In genomic region chr2:160905862-160906261, GRCh38 we compare ENCODE assay signal across 30 cellular contexts.
"Had no signal": no experiment of that assay in that cellular context is flagged by ENCODE, and none has a peak within 500 bp of the region (broad histone marks: within the 10 kb centered on the region; RNA-seq: fewer than 3 reads in every experiment).

No MANE protein-coding gene starts in this region.

- H3K27ac ChIP-seq: adrenal gland, body of pancreas, colonic mucosa, epithelial cell of prostate, esophagus squamous epithelium had no signal

- H3K9me3 Mint-ChIP-seq: activated CD4-positive, alpha-beta memory T cell treated with anti-CD3 and anti-CD28 coated beads for 36 hours; activated CD4-positive, alpha-beta T cell treated with anti-CD3 and anti-CD28 coated beads, Interleukin-2, amount 10 ng/mL, durations not matched to agents 24 days and 14 days; activated naive CD4-positive, alpha-beta T cell treated with anti-CD3 and anti-CD28 coated beads for 36 hours; activated naive CD4-positive, alpha-beta T cell treated with anti-CD3 and anti-CD28 coated beads, Interleukin-2, amount 50 U/mL, for 24 hours; activated naive CD8-positive, alpha-beta T cell treated with anti-CD3 and anti-CD28 coated beads for 36 hours; activated naive CD8-positive, alpha-beta T cell treated with anti-CD3 and anti-CD28 coated beads, Interleukin-2, amount 50 U/mL, for 24 hours; activated T-helper 1 cell treated with anti-CD3 and anti-CD28 coated beads, Interleukin-12 subunit alpha, Interleukin-12 subunit beta, Interleukin-2, Interleukin-4 antibody, amounts not matched to agents 30 ng/mL and 10 ng/mL and 1 ng/mL, durations not matched to agents 14 hours and 24 hours and 36 hours; activated T-helper 2 cell treated with anti-CD3 and anti-CD28 coated beads, Interferon-gamma antibody, Interleukin-2, Interleukin-4, amounts not matched to agents 10 μg/mL and 5 μg/mL and 100 μg/mL, durations not matched to agents 14 hours and 24 hours and 36 hours had no signal

- ATAC-seq: activated CD4-positive, alpha-beta T cell treated with anti-CD3 and anti-CD28 coated beads for 36 hours; activated CD8-positive, alpha-beta memory T cell treated with anti-CD3 and anti-CD28 coated beads, Interleukin-2, amount 10 ng/mL, durations not matched to agents 7 days and 5 days; activated CD8-positive, alpha-beta T cell treated with anti-CD3 and anti-CD28 coated beads, Interleukin-2, amount 10 ng/mL, durations not matched to agents 7 days and 5 days; activated naive CD8-positive, alpha-beta T cell treated with anti-CD3 and anti-CD28 coated beads, Interleukin-2, amount 50 U/mL, for 24 hours; body of pancreas; gastroesophageal sphincter had no signal

- DNase-seq: activated CD4-positive, alpha-beta memory T cell treated with anti-CD3 and anti-CD28 coated beads for 36 hours; activated CD4-positive, alpha-beta T cell treated with anti-CD3 and anti-CD28 coated beads for 36 hours; activated CD4-positive, alpha-beta T cell treated with anti-CD3 and anti-CD28 coated beads, Interleukin-2, amount 10 ng/mL, durations not matched to agents 24 days and 14 days; activated CD4-positive, CD25-positive, alpha-beta regulatory T cell; activated CD4-positive, CD25-positive, alpha-beta regulatory T cell treated with anti-CD3 and anti-CD28 coated beads, Interleukin-2, amount 50 U/mL, for 72 hours; activated CD8-positive, alpha-beta memory T cell treated with anti-CD3 and anti-CD28 coated beads, Interleukin-2, amount 10 ng/mL, durations not matched to agents 7 days and 5 days; activated CD8-positive, alpha-beta memory T cell treated with anti-CD3 and anti-CD28 coated beads, Interleukin-2, amount 50 U/mL, for 4 hours; activated CD8-positive, alpha-beta T cell treated with anti-CD3 and anti-CD28 coated beads, Interleukin-2, amount 10 ng/mL, durations not matched to agents 7 days and 5 days; activated effector memory CD4-positive, alpha-beta T cell treated with anti-CD3 and anti-CD28 coated beads, Interleukin-2, amount 50 U/mL, for 16 hours; activated naive CD4-positive, alpha-beta T cell treated with anti-CD3 and anti-CD28 coated beads for 36 hours; activated naive CD8-positive, alpha-beta T cell treated with anti-CD3 and anti-CD28 coated beads for 36 hours; activated naive CD8-positive, alpha-beta T cell treated with anti-CD3 and anti-CD28 coated beads, Interleukin-2, amount 50 U/mL, for 24 hours; activated T-cell treated with anti-CD3 and anti-CD28 coated beads, Interleukin-2, amount 50 U/mL, for 1 hour; activated T-cell treated with anti-CD3 and anti-CD28 coated beads, Interleukin-2, amount 50 U/mL, for 48 hours; adrenal gland; amygdala; aorta; body of pancreas; central memory CD4-positive, alpha-beta T cell; cerebellar nuclear complex; colonic mucosa; effector CD8-positive, alpha-beta T cell; esophagus squamous epithelium; foreskin melanocyte; T-helper 2 cell had no signal

- H3K27me3 ChIP-seq: adrenal gland, body of pancreas, colonic mucosa, esophagus squamous epithelium, gastroesophageal sphincter had no signal

- H3K36me3 ChIP-seq: adrenal gland, colonic mucosa, esophagus squamous epithelium, gastroesophageal sphincter had no signal

- H3K36me3 Mint-ChIP-seq: activated CD4-positive, alpha-beta memory T cell treated with anti-CD3 and anti-CD28 coated beads for 36 hours; activated CD8-positive, alpha-beta memory T cell treated with anti-CD3 and anti-CD28 coated beads, Interleukin-2, amount 10 ng/mL, durations not matched to agents 7 days and 5 days; activated naive CD4-positive, alpha-beta T cell treated with anti-CD3 and anti-CD28 coated beads, Interleukin-2, amount 50 U/mL, for 24 hours; activated naive CD8-positive, alpha-beta T cell treated with anti-CD3 and anti-CD28 coated beads for 36 hours had no signal

- H3K27ac Mint-ChIP-seq: activated CD4-positive, alpha-beta memory T cell treated with anti-CD3 and anti-CD28 coated beads for 36 hours; activated CD4-positive, alpha-beta T cell treated with anti-CD3 and anti-CD28 coated beads for 36 hours; activated CD4-positive, alpha-beta T cell treated with anti-CD3 and anti-CD28 coated beads, Interleukin-2, amount 10 ng/mL, durations not matched to agents 24 days and 14 days; activated CD8-positive, alpha-beta memory T cell treated with anti-CD3 and anti-CD28 coated beads, Interleukin-2, amount 10 ng/mL, durations not matched to agents 7 days and 5 days; activated CD8-positive, alpha-beta T cell treated with anti-CD3 and anti-CD28 coated beads, Interleukin-2, amount 10 ng/mL, durations not matched to agents 7 days and 5 days; activated naive CD4-positive, alpha-beta T cell treated with anti-CD3 and anti-CD28 coated beads for 36 hours; activated naive CD4-positive, alpha-beta T cell treated with anti-CD3 and anti-CD28 coated beads, Interleukin-2, amount 50 U/mL, for 24 hours; activated naive CD8-positive, alpha-beta T cell treated with anti-CD3 and anti-CD28 coated beads for 36 hours; activated naive CD8-positive, alpha-beta T cell treated with anti-CD3 and anti-CD28 coated beads, Interleukin-2, amount 50 U/mL, for 24 hours; activated T-helper 1 cell treated with anti-CD3 and anti-CD28 coated beads, Interleukin-12 subunit alpha, Interleukin-12 subunit beta, Interleukin-2, Interleukin-4 antibody, amounts not matched to agents 30 ng/mL and 10 ng/mL and 1 ng/mL, durations not matched to agents 14 hours and 24 hours and 36 hours; activated T-helper 2 cell treated with anti-CD3 and anti-CD28 coated beads, Interferon-gamma antibody, Interleukin-2, Interleukin-4, amounts not matched to agents 10 μg/mL and 5 μg/mL and 100 μg/mL, durations not matched to agents 14 hours and 24 hours and 36 hours had no signal

- H3K4me3 Mint-ChIP-seq: activated CD4-positive, alpha-beta memory T cell treated with anti-CD3 and anti-CD28 coated beads for 36 hours; activated CD4-positive, alpha-beta T cell treated with anti-CD3 and anti-CD28 coated beads for 36 hours; activated CD4-positive, alpha-beta T cell treated with anti-CD3 and anti-CD28 coated beads, Interleukin-2, amount 10 ng/mL, durations not matched to agents 24 days and 14 days; activated CD8-positive, alpha-beta memory T cell treated with anti-CD3 and anti-CD28 coated beads, Interleukin-2, amount 10 ng/mL, durations not matched to agents 7 days and 5 days; activated CD8-positive, alpha-beta T cell treated with anti-CD3 and anti-CD28 coated beads, Interleukin-2, amount 10 ng/mL, durations not matched to agents 7 days and 5 days; activated naive CD4-positive, alpha-beta T cell treated with anti-CD3 and anti-CD28 coated beads for 36 hours; activated naive CD4-positive, alpha-beta T cell treated with anti-CD3 and anti-CD28 coated beads, Interleukin-2, amount 50 U/mL, for 24 hours; activated naive CD8-positive, alpha-beta T cell treated with anti-CD3 and anti-CD28 coated beads for 36 hours; activated naive CD8-positive, alpha-beta T cell treated with anti-CD3 and anti-CD28 coated beads, Interleukin-2, amount 50 U/mL, for 24 hours; activated T-helper 1 cell treated with anti-CD3 and anti-CD28 coated beads, Interleukin-12 subunit alpha, Interleukin-12 subunit beta, Interleukin-2, Interleukin-4 antibody, amounts not matched to agents 30 ng/mL and 10 ng/mL and 1 ng/mL, durations not matched to agents 14 hours and 24 hours and 36 hours had no signal

- H3K4me1 ChIP-seq: adrenal gland, body of pancreas, colonic mucosa had no signal

- H3K4me3 ChIP-seq: adrenal gland, body of pancreas, colonic mucosa, esophagus squamous epithelium, gastroesophageal sphincter had no signal

- H3K27me3 Mint-ChIP-seq: activated CD4-positive, alpha-beta T cell treated with anti-CD3 and anti-CD28 coated beads for 36 hours; activated naive CD4-positive, alpha-beta T cell treated with anti-CD3 and anti-CD28 coated beads, Interleukin-2, amount 50 U/mL, for 24 hours; activated naive CD8-positive, alpha-beta T cell treated with anti-CD3 and anti-CD28 coated beads for 36 hours; activated naive CD8-positive, alpha-beta T cell treated with anti-CD3 and anti-CD28 coated beads, Interleukin-2, amount 50 U/mL, for 24 hours had no signal

- H3K4me1 Mint-ChIP-seq: activated CD4-positive, alpha-beta T cell treated with anti-CD3 and anti-CD28 coated beads for 36 hours; activated CD8-positive, alpha-beta memory T cell treated with anti-CD3 and anti-CD28 coated beads, Interleukin-2, amount 10 ng/mL, durations not matched to agents 7 days and 5 days; activated naive CD4-positive, alpha-beta T cell treated with anti-CD3 and anti-CD28 coated beads, Interleukin-2, amount 50 U/mL, for 24 hours; activated naive CD8-positive, alpha-beta T cell treated with anti-CD3 and anti-CD28 coated beads for 36 hours; activated naive CD8-positive, alpha-beta T cell treated with anti-CD3 and anti-CD28 coated beads, Interleukin-2, amount 50 U/mL, for 24 hours had no signal
